In the genomic region with DNA sequence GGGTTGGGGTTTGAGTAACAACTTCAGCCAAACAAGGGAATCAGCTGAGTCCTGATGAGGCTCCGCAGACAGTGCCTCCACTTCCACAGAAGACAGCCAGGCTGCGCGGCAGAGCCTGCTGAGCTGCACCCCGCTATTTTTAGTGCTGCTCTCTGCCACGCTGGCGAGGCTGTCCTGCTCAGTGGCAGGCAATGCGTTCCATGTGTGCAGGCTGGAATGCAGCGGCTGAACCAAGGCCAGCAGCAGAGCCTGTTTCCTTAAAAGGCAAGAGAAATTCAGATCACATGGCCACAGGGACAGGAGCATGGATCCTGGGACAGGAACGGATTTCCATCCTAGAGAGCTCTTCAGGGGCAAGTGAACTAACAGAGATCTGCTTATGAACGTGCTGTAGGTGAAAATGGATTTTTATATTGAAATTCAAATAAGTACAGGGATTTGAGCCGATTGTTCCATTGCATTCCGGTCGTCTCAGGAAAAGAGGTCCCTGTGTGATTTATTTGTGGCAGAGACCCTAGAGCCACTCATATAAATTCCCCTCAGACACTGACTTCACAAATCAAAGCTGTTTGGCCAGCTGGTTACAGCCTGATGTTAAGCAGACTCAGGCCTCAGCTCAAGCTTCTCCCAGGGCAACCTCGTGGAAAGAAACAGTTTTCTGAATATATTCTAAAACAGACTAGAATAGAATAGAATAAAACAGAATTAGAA, we compare ENCODE assay signal across 8 cellular contexts.
DNase-seq lines count a peak whose midpoint lies in the region; ATAC-seq and TF ChIP-seq lines count a peak whose summit lies in the region.

No MANE protein-coding gene starts in this region.

- no peak overlapping the region for H3K27ac ChIP-seq in HCT116 (ENCODE audit: low read depth, low read length)
- H3K27ac ChIP-seq in skeletal muscle tissue (ENCODE audit: low read depth, low read length): peak overlapping the region; percentile 91

- TF ChIP-seq RAD21 in HCT116 (IDR thresholded peaks at IDR 0.05; ENCODE audit: low read depth): no peak

- no peaks in the 10 kb centered on the region for H3K36me3 ChIP-seq in HCT116 (ENCODE audit: control insufficient read depth in 1 of 2, insufficient read depth in 2 of 2, low read length in 2 of 2)
- no peaks in the 10 kb centered on the region for H3K36me3 ChIP-seq in skeletal muscle tissue (ENCODE audit: control insufficient read depth in 3 of 3, insufficient read depth in 3 of 3, low read length in 3 of 3)

- H3K9me3 ChIP-seq in HCT116 (ENCODE audit: control insufficient read depth in 1 of 2, insufficient read depth in 1 of 2, low read depth in 1 of 2, low read length in 2 of 2) (no peaks in the 10 kb centered on the region), skeletal muscle tissue (ENCODE audit: control insufficient read depth in 3 of 3, low read length in 3 of 3) (no peaks in the 10 kb centered on the region)

- DNase-seq in HCT116 (ENCODE audit: low read depth, low spot score) (no peak), dermis microvascular lymphatic vessel endothelial cell (ENCODE audit: low read depth in 2 of 2) (peak; percentile 41 to 54), left colon (peak; percentile 55 to 86), NCI-H226 (no peak), NCI-H1048 (lab: John Stamatoyannopoulos, UW) (no peak), GM10266 (ENCODE audit: extremely low spot score) (no peak)

- no peak for ATAC-seq in HCT116
- peak; percentile 52 for ATAC-seq in left colon
- no peak for ATAC-seq in HG03039 (IDR thresholded peaks at IDR 0.05; ENCODE audit: unreplicated experiment)

- no peak overlapping the region for H3K9ac ChIP-seq in HCT116 (ENCODE audit: low read length)
- H3K9ac ChIP-seq in skeletal muscle tissue (ENCODE audit: low read depth in 1 of 3, low read length in 3 of 3): peak overlapping the region; percentile 51 to 75 (median 57)

- BruUV-seq in HCT116 (replicated peaks; lab: Mats Ljungman, UMichigan): no TSS peak

- H4K20me1 ChIP-seq in HCT116 (ENCODE audit: insufficient read depth): no peaks in the 10 kb centered on the region

- TF ChIP-seq POLR2A in HCT116 (IDR thresholded peaks at IDR 0.05; ENCODE audit: borderline replicate concordance, extremely low read depth, insufficient read depth, insufficient read length): no peak

- H2AFZ ChIP-seq in HCT116 (ENCODE audit: low read depth, low read length, poor library complexity, severe bottlenecking): no peak overlapping the region

- H3K4me3 ChIP-seq in HCT116 (replicated peaks in 1 of 2; ENCODE audit: low read depth in 1 of 2, low read length in 2 of 2) (no peak overlapping the region), skeletal muscle tissue (ENCODE audit: low read length in 3 of 3) (peak overlapping the region in 2 of 3 donors; percentile 1 to 39)

- H3K27me3 ChIP-seq in HCT116 (ENCODE audit: insufficient read depth, low read length) (peaks cover 4% of the 10 kb centered on the region; the same call in 1 of the 2 replicates), skeletal muscle tissue (ENCODE audit: control insufficient read depth in 3 of 3, insufficient read depth in 3 of 3, low read length in 3 of 3) (no peaks in the 10 kb centered on the region)

- intact Hi-C loops in HCT116 (cut with micrococcal nuclease) (no loop called here), left colon (cut with DNase I, micrococcal nuclease) (no loop called here)

- no peaks in the 10 kb centered on the region for H3K79me2 ChIP-seq in HCT116 (ENCODE audit: insufficient read depth, low read length)

- CTCF ChIA-PET in HCT116 (lab: Charles Lee): no interaction called here

- no peaks in the 10 kb centered on the region for H3K9me2 ChIP-seq in HCT116 (ENCODE audit: insufficient read depth)

- TF ChIP-seq CTCF in HCT116 (IDR thresholded peaks at IDR 0.05 in 2 of 3, conservative IDR thresholded peaks at IDR 0.05 in 1 of 3; ENCODE audit: borderline replicate concordance in 1 of 3, insufficient read depth in 1 of 3, low read depth in 2 of 3, low read length in 2 of 3) (no peak), GM10266 (IDR thresholded peaks at IDR 0.05; ENCODE audit: control insufficient read depth, insufficient read depth, low read depth, missing control alignments) (no peak)

- H3K4me1 ChIP-seq in HCT116 (ENCODE audit: control insufficient read depth in 1 of 2, insufficient read depth in 2 of 2, low read length in 2 of 2) (peaks cover 0 to 7% of the 10 kb centered on the region in 2 experiments; a peak in 3 of 4 replicates), skeletal muscle tissue (ENCODE audit: control insufficient read depth in 3 of 3, insufficient read depth in 3 of 3, low read length in 3 of 3) (peaks cover 23 to 34% (median 30%) of the 10 kb centered on the region in 3 donors)

- RAD21 ChIA-PET in HCT116 (lab: Charles Lee; ENCODE audit: low non-redundant PET in 1 of 2, low total read pairs in 2 of 2, uncharacterized antibody in 2 of 2, unreplicated experiment in 2 of 2): no interaction called here

- POLR2A ChIA-PET in HCT116 (lab: Charles Lee): no interaction called here

- no peak overlapping the region for H3K4me2 ChIP-seq in HCT116 (ENCODE audit: low read length)

TF ChIP-seq in HCT116, 20 proteins besides CTCF, POLR2A, EP300 and RAD21:
- TF ChIP-seq EZH2 (IDR thresholded peaks at IDR 0.05) (no peak), SRF (IDR thresholded peaks at IDR 0.05; ENCODE audit: low read depth) (peak; percentile 25; the same call in 1 of the 2 replicates)

Comparison
In these comparisons a context has a peak if more than half of its experiments do, and no peak if none do; other contexts are left out.
1. DNase-seq: peak in dermis microvascular lymphatic vessel endothelial cell (2 of 2) and left colon (2 of 2); none in HCT116 (single experiment), NCI-H226 (single experiment), NCI-H1048 (single experiment) and GM10266 (single experiment).
2. H3K4me3 ChIP-seq: peak in skeletal muscle tissue (2 of 3); none in HCT116 (0 of 2).